Comparison of ENCODE assay signal across 1 cellular context in genomic region chr12:42128327-42128726, GRCh38.
TF ChIP-seq lines count a peak whose summit lies in the region.

No MANE protein-coding gene starts in this region.

TF ChIP-seq in GM23338, 12 proteins besides CTCF, POLR2A, EP300 and RAD21 (continued from another document):
- no peak for TF ChIP-seq REST (IDR thresholded peaks at IDR 0.05; ENCODE audit: unreplicated experiment)
- TF ChIP-seq EZH2phosphoT487 (IDR thresholded peaks at IDR 0.05; ENCODE audit: unreplicated experiment) = no peak
